ENCODE assay signal across 12 cellular contexts in genomic region chr20:4090756-4091331, GRCh38. TPM values are rescaled to one million over a fixed set of nuclear protein-coding genes. Genes with fewer than 3 reads are reported as not detected.
A peak's percentile ranks its signal among the peaks of the same experiment; 100 is the strongest.
DNase-seq lines count a peak whose midpoint lies in the region; ATAC-seq and TF ChIP-seq lines count a peak whose summit lies in the region.
"Had no signal": no experiment of that assay in that cellular context is flagged by ENCODE, and none has a peak within 500 bp of the region (broad histone marks: within the 10 kb centered on the region; RNA-seq: fewer than 3 reads in every experiment).

No MANE protein-coding gene starts in this region.

- no peak overlapping the region for H3K4me3 ChIP-seq in mammary epithelial cell (replicated peaks in 1 of 3; ENCODE audit: insufficient read depth in 1 of 3, low read depth in 2 of 3, low read length in 3 of 3)
- no peak overlapping the region for H3K4me3 ChIP-seq in fibroblast of villous mesenchyme (ENCODE audit: low read depth, low read length)

- H3K36me3 Mint-ChIP-seq in MCF 10A (ENCODE audit: insufficient read depth, unreplicated experiment) (no peaks in the 10 kb centered on the region), natural killer cell (no peaks in the 10 kb centered on the region)

- H3K4me1 ChIP-seq in mammary epithelial cell (ENCODE audit: insufficient read depth, low read length), result no peaks in the 10 kb centered on the region

- WGBS in mammary epithelial cell (ENCODE audit: low coverage, missing lambda C conversion rate), result 58% methylated on average over 3 of the region's 3 CpGs

- no peak overlapping the region for H2AFZ ChIP-seq in mammary epithelial cell (ENCODE audit: low read depth, low read length)

- CTCF ChIA-PET in mammary epithelial cell (lab: Charles Lee; ENCODE audit: low non-redundant PET), result no interaction called here
- CTCF ChIA-PET in MCF 10A (lab: Yijun Ruan, JAX), result interaction anchor here (0.6 to 5.2 kb wide), 10 partner anchors 9 to 102 kb away, joined by 3 to 49 read pairs (median 4); no protein-coding TSS in a partner anchor

- H3K27me3 Mint-ChIP-seq in MCF 10A (ENCODE audit: insufficient read depth, unreplicated experiment) (no peaks in the 10 kb centered on the region), natural killer cell (ENCODE audit: low read depth in 2 of 2) (peaks cover 11 to 21% of the 10 kb centered on the region in 2 donors)

- H3K4me3 Mint-ChIP-seq in MCF 10A (ENCODE audit: unreplicated experiment) (no peak overlapping the region), natural killer cell (no peak overlapping the region)
- H3K4me3 Mint-ChIP-seq: neural crest cell had no signal

- peak; percentile 61 for DNase-seq in mammary epithelial cell
- DNase-seq in MCF 10A (ENCODE audit: unreplicated experiment), result no peak
- peak; percentile 46 for DNase-seq in SK-MEL-5 (ENCODE audit: low read depth, low spot score)
- peak; percentile 67 for DNase-seq in fibroblast of villous mesenchyme (ENCODE audit: low read depth)
- peak; percentile 78 for DNase-seq in stromal cell of bone marrow (ENCODE audit: low read depth)
- no peak for DNase-seq in natural killer cell
- no peak for DNase-seq in NCI-H446 treated with DMSO at 0.1 percent for 48 hours (lab: John Stamatoyannopoulos, UW)
- DNase-seq: NCI-H2029 had no signal

- no peak overlapping the region for H3K4me2 ChIP-seq in mammary epithelial cell (ENCODE audit: insufficient read depth, low read depth, low read length)

- no peak overlapping the region for H3K27ac Mint-ChIP-seq in MCF 10A (ENCODE audit: low read depth, unreplicated experiment)
- no peak overlapping the region for H3K27ac Mint-ChIP-seq in natural killer cell

- BruUV-seq in mammary epithelial cell (replicated peaks; lab: Mats Ljungman, UMichigan), result no TSS peak
- BruUV-seq in MCF 10A (replicated peaks; lab: Mats Ljungman, UMichigan), result no TSS peak

- no peak overlapping the region for H3K9ac ChIP-seq in mammary epithelial cell (ENCODE audit: insufficient read depth, low read length)

- dilution Hi-C loops in mammary epithelial cell (cut with HindIII; ENCODE audit: low sequenced_read_pairs), result no loop called here

- no peak for ATAC-seq in natural killer cell
- ATAC-seq in HG03342 (IDR thresholded peaks at IDR 0.05; ENCODE audit: unreplicated experiment), result no peak

- H3K27me3 ChIP-seq in mammary epithelial cell (ENCODE audit: insufficient read depth, low read length), result no peaks in the 10 kb centered on the region

- H3K9me3 ChIP-seq in mammary epithelial cell (replicated peaks; ENCODE audit: insufficient read depth, low read length), result peaks cover under 1% of the 10 kb centered on the region

- no peaks in the 10 kb centered on the region for H3K36me3 ChIP-seq in mammary epithelial cell (ENCODE audit: insufficient read depth, low read length)

- H3K79me2 ChIP-seq in mammary epithelial cell (ENCODE audit: insufficient read depth, low read length), result no peaks in the 10 kb centered on the region

- in situ Hi-C loops in mammary epithelial cell (cut with MboI; ENCODE audit: low sequenced_read_pairs in 2 of 2), result no loop called here
- in situ Hi-C loops in SK-MEL-5 (cut with HindIII; ENCODE audit: low pct_unique_long_range_greater_than_20kb, low sequenced_read_pairs), result no loop called here

- intact Hi-C loops in mammary epithelial cell (cut with micrococcal nuclease), result no loop called here
- intact Hi-C loops in MCF 10A (cut with micrococcal nuclease), result no loop called here
- intact Hi-C loops in natural killer cell (cut with micrococcal nuclease), result no loop called here

- peaks cover 5% of the 10 kb centered on the region for H3K4me1 Mint-ChIP-seq in MCF 10A (ENCODE audit: insufficient read depth, unreplicated experiment)
- H3K4me1 Mint-ChIP-seq in natural killer cell, result no peaks in the 10 kb centered on the region
- H3K4me1 Mint-ChIP-seq: neural crest cell had no signal

- TF ChIP-seq CTCF in mammary epithelial cell (conservative IDR thresholded peaks at IDR 0.05 in 1 of 2, IDR thresholded peaks at IDR 0.05 in 1 of 2; ENCODE audit: extremely low read depth in 1 of 2, insufficient read depth in 1 of 2, low read depth in 1 of 2, low read length in 2 of 2) (no peak), MCF 10A (IDR thresholded peaks at IDR 0.05; ENCODE audit: unreplicated experiment) (no peak), fibroblast of villous mesenchyme (IDR thresholded peaks at IDR 0.05; ENCODE audit: insufficient read depth, low read depth, low read length) (no peak), natural killer cell (IDR thresholded peaks at IDR 0.05) (no peak)

- H3K9me3 Mint-ChIP-seq in MCF 10A (ENCODE audit: unreplicated experiment) (peaks cover 12% of the 10 kb centered on the region), natural killer cell (no peaks in the 10 kb centered on the region)

- POLR2A ChIA-PET in MCF 10A (lab: Yijun Ruan, JAX), result interaction anchor here (0.9 to 1.1 kb wide), 2 partner anchors 10 to 65 kb away, joined by 3 to 4 read pairs; no protein-coding TSS in a partner anchor

- no peak overlapping the region for H3K27ac ChIP-seq in mammary epithelial cell (ENCODE audit: insufficient read depth, low read depth, low read length)
- H3K27ac ChIP-seq: C4-2B, VCaP had no signal

- H4K20me1 ChIP-seq in mammary epithelial cell (ENCODE audit: insufficient read depth, low read length), result no peaks in the 10 kb centered on the region

RNA-seq across cellular contexts. Expression of gene SMOX, which starts 57.8 kb away (rescaled TPM):
- total RNA-seq in mammary epithelial cell, result 10 to 100 TPM in 1 of 2 donors, 1 to 10 TPM in 1; 6.5 to 16.4 TPM
- 5.4 TPM for polyA plus RNA-seq in mammary epithelial cell
- polyA minus RNA-seq in mammary epithelial cell, result 6.7 TPM
- total RNA-seq in MCF 10A (2022), result 42.3 and 48.6 TPM in 2 replicates
- 15.6 and 18.9 TPM in 2 replicates for total RNA-seq in SK-MEL-5 (2014; rRNA removed; shearing (Covaris generic))
- 20.8 and 28.2 TPM in 2 replicates for polyA plus RNA-seq in SK-MEL-5 (2015; cell fraction: cytosol; rRNA removed)
- 18.0 and 22.1 TPM in 2 replicates for polyA plus RNA-seq in SK-MEL-5 (2015; cell fraction: nucleus; rRNA removed)
- 5.2 and 7.1 TPM in 2 replicates for total RNA-seq in fibroblast of villous mesenchyme
- 1 to 10 TPM; 1.0 to 3.6 (median 3.0) TPM for total RNA-seq in natural killer cell

Comparison
In these comparisons a context has a peak if more than half of its experiments do, and no peak if none do; other contexts are left out.
1. DNase-seq: peak in mammary epithelial cell (single experiment), SK-MEL-5 (single experiment), fibroblast of villous mesenchyme (single experiment) and stromal cell of bone marrow (single experiment); none in MCF 10A (single experiment), natural killer cell (single experiment) and NCI-H446 treated with DMSO at 0.1 percent for 48 hours (single experiment).